11 cellular contexts compared by ENCODE assay signal in genomic region chr20:58514321-58515239, GRCh38. TPM values are rescaled to one million over a fixed set of nuclear protein-coding genes. Genes with fewer than 3 reads are reported as not detected.
DNase-seq lines count a peak whose midpoint lies in the region; ATAC-seq, FAIRE-seq and TF ChIP-seq lines count a peak whose summit lies in the region.
"Had no signal": no experiment of that assay in that cellular context is flagged by ENCODE, and none has a peak within 500 bp of the region (broad histone marks: within the 10 kb centered on the region; RNA-seq: fewer than 3 reads in every experiment).

No MANE protein-coding gene starts in this region.

- H3K27me3 ChIP-seq in H7 (ENCODE audit: control insufficient read depth, insufficient read depth, low read length) (peaks cover 36% of the 10 kb centered on the region), bronchial epithelial cell (ENCODE audit: control insufficient read depth, insufficient read depth, low read length) (peaks cover 11% of the 10 kb centered on the region), SJCRH30 (peaks cover 11% of the 10 kb centered on the region; the same call in 1 of the 2 replicates)

- no peak overlapping the region for H3K4me3 Mint-ChIP-seq in natural killer cell treated with Interleukin-12 subunit alpha and Interleukin-12 subunit beta and Interleukin-15 and Interleukin-18, amount 100 ng/mL, for 72 hours
- H3K4me3 Mint-ChIP-seq: T-helper 1 cell treated with Interleukin-12 subunit alpha and Interleukin-12 subunit beta and Interleukin-4 antibody, amounts not matched to agents 30 μg/mL and 1 μg/mL, for 36 hours had no signal

- H3K36me3 Mint-ChIP-seq in natural killer cell treated with Interleukin-12 subunit alpha and Interleukin-12 subunit beta and Interleukin-15 and Interleukin-18, amount 100 ng/mL, for 72 hours: no peaks in the 10 kb centered on the region

- TF ChIP-seq CTCF in bronchial epithelial cell (IDR thresholded peaks at IDR 0.05; ENCODE audit: insufficient read depth, low read length, severe bottlenecking): no peak

- FAIRE-seq in bronchial epithelial cell (lab: Jason Lieb, UNC): no peak

- no peaks in the 10 kb centered on the region for H3K36me3 ChIP-seq in H7 (replicated peaks; ENCODE audit: control insufficient read depth, insufficient read depth, low read length)
- H3K36me3 ChIP-seq in bronchial epithelial cell (ENCODE audit: control insufficient read depth, insufficient read depth, low read length): no peaks in the 10 kb centered on the region
- no peaks in the 10 kb centered on the region for H3K36me3 ChIP-seq in SJCRH30

- no peaks in the 10 kb centered on the region for H3K4me1 ChIP-seq in SJCRH30

- H3K4me3 ChIP-seq in H7 (ENCODE audit: insufficient read depth, low read depth, low read length) (peak overlapping the region; percentile 62), bronchial epithelial cell (ENCODE audit: low read depth, low read length) (peak overlapping the region; percentile 30), iPS-11a (ENCODE audit: low read depth, low read length) (peak overlapping the region; percentile 65), skeletal muscle cell (ENCODE audit: low read depth, low read length) (peak overlapping the region; percentile 62), SJCRH30 (no peak overlapping the region)

- no peak overlapping the region for H3K27ac ChIP-seq in SJCRH30

- H3K9me3 ChIP-seq in SJCRH30 (replicated peaks): no peaks in the 10 kb centered on the region

- no peaks in the 10 kb centered on the region for H3K4me1 Mint-ChIP-seq in natural killer cell treated with Interleukin-12 subunit alpha and Interleukin-12 subunit beta and Interleukin-15 and Interleukin-18, amount 100 ng/mL, for 72 hours (ENCODE audit: low read depth in 2 of 2)

- H3K9me3 Mint-ChIP-seq in natural killer cell treated with Interleukin-12 subunit alpha and Interleukin-12 subunit beta and Interleukin-15 and Interleukin-18, amount 100 ng/mL, for 72 hours: no peaks in the 10 kb centered on the region
- H3K9me3 Mint-ChIP-seq: T-helper 1 cell treated with Interleukin-12 subunit alpha and Interleukin-12 subunit beta and Interleukin-4 antibody, amounts not matched to agents 30 μg/mL and 1 μg/mL, for 36 hours had no signal

- no peak for ATAC-seq in natural killer cell treated with Interleukin-12 subunit alpha and Interleukin-12 subunit beta and Interleukin-15 and Interleukin-18, amount 100 ng/mL, for 72 hours
- no peak for ATAC-seq in HG02852 (IDR thresholded peaks at IDR 0.05; ENCODE audit: unreplicated experiment)

- DNase-seq in H7 (peak; percentile 82), bronchial epithelial cell (ENCODE audit: low read depth) (no peak), skeletal muscle cell (ENCODE audit: low read depth) (no peak), SJCRH30 (no peak), NAMALWA (ENCODE audit: low spot score) (no peak)
- no peak for DNase-seq in natural killer cell treated with Interleukin-12 subunit alpha and Interleukin-12 subunit beta and Interleukin-15 and Interleukin-18, amount 100 ng/mL, for 72 hours (ENCODE audit: low spot score)

- no peak overlapping the region for H3K27ac Mint-ChIP-seq in natural killer cell treated with Interleukin-12 subunit alpha and Interleukin-12 subunit beta and Interleukin-15 and Interleukin-18, amount 100 ng/mL, for 72 hours
- H3K27ac Mint-ChIP-seq: T-helper 1 cell treated with Interleukin-12 subunit alpha and Interleukin-12 subunit beta and Interleukin-4 antibody, amounts not matched to agents 30 μg/mL and 1 μg/mL, for 36 hours had no signal

- H3K27me3 Mint-ChIP-seq in natural killer cell treated with Interleukin-12 subunit alpha and Interleukin-12 subunit beta and Interleukin-15 and Interleukin-18, amount 100 ng/mL, for 72 hours: peaks cover 14 to 39% of the 10 kb centered on the region in 2 donors

RNA-seq across cellular contexts. Expression of gene APCDD1L, which starts 0.6 kb away (rescaled TPM):
- total RNA-seq in H7 (2014; rRNA removed; shearing (Covaris generic)): 1.5 and 2.6 TPM in 2 replicates
- under 0.01 TPM in 1 of 2 replicates, not detected in the other for total RNA-seq in bronchial epithelial cell
- not detected for total RNA-seq in natural killer cell treated with Interleukin-12 subunit alpha and Interleukin-12 subunit beta and Interleukin-15 and Interleukin-18, amount 100 ng/mL, for 72 hours
- total RNA-seq in SJCRH30 (2014; rRNA removed; shearing (Covaris generic)): 0.05 TPM in 1 of 2 replicates, not detected in the other
- total RNA-seq: HT-29, NCI-H460 had no signal
